Comparison of ENCODE assay signal across 1 cellular context in the genomic region with DNA sequence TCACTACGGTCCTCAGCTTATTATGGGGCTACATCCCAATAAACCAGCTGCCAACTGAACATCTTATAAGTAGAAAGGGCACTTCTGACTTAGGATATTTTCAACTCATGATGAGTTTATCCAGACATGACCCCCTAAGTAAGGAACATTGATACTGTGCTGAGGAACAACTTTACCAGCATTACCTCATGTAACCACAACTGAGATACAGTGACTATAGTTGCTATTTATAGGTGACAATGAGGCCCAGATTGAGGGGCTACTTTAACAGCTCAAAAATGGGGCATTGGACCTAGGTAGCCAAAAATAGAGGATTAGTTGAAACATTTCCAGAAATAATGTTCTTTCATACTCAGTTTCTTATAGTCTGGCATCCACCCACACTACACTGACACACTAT.
TF ChIP-seq lines count a peak whose summit lies in the region.

No MANE protein-coding gene starts in this region.

TF ChIP-seq in IMR-90, 13 proteins besides CTCF, POLR2A, EP300 and RAD21:
- TF ChIP-seq FOS (IDR thresholded peaks at IDR 0.05; ENCODE audit: low read depth, low read length) (no peak), SMC3 (IDR thresholded peaks at IDR 0.05; ENCODE audit: low read depth, low read length) (no peak), RFX5 (IDR thresholded peaks at IDR 0.05; ENCODE audit: low read depth, low read length) (no peak), MXI1 (IDR thresholded peaks at IDR 0.05; ENCODE audit: borderline replicate concordance, low read depth, low read length) (no peak), CEBPB (IDR thresholded peaks at IDR 0.05; ENCODE audit: low read depth, low read length) (no peak), MAFK (IDR thresholded peaks at IDR 0.05; ENCODE audit: low read depth, low read length) (no peak)
